Comparison of ENCODE assay signal across 15 cellular contexts in genomic region chr17:61815863-61816523, GRCh38. TPM values are rescaled to one million over a fixed set of nuclear protein-coding genes. Genes with fewer than 3 reads are reported as not detected.
DNase-seq lines count a peak whose midpoint lies in the region; ATAC-seq and TF ChIP-seq lines count a peak whose summit lies in the region.
"Had no signal": no experiment of that assay in that cellular context is flagged by ENCODE, and none has a peak within 500 bp of the region (broad histone marks: within the 10 kb centered on the region; RNA-seq: fewer than 3 reads in every experiment).

No MANE protein-coding gene starts in this region.

- H3K9me3 Mint-ChIP-seq in CD14-positive monocyte (peaks cover 0 to 5% (median 5%) of the 10 kb centered on the region in 7 donors), IgD-negative memory B cell (no peaks in the 10 kb centered on the region)
- H3K9me3 Mint-ChIP-seq: activated T-helper 17 cell treated with anti-CD3 and anti-CD28 coated beads, Interleukin-2, amount 50 U/mL, for 72 hours; central memory CD8-positive, alpha-beta T cell; naive thymus-derived CD4-positive, alpha-beta T cell had no signal

- H3K27ac Mint-ChIP-seq in CD14-positive monocyte (peak overlapping the region in 6 of 7 donors; percentile 26 to 80 (median 74)), IgD-negative memory B cell (peak overlapping the region; percentile 54 to 85 (median 59))
- H3K27ac Mint-ChIP-seq: activated T-helper 17 cell treated with anti-CD3 and anti-CD28 coated beads, Interleukin-2, amount 50 U/mL, for 72 hours; naive thymus-derived CD4-positive, alpha-beta T cell had no signal

- intact Hi-C loops in CD14-positive monocyte (cut with micrococcal nuclease) (no loop called here), cardiac septum (cut with DNase I) (no loop called here), left colon (cut with DNase I, micrococcal nuclease) (no loop called here)

- ATAC-seq in HG03460 (IDR thresholded peaks at IDR 0.05; ENCODE audit: unreplicated experiment) (no peak), HG03521 (IDR thresholded peaks at IDR 0.05; ENCODE audit: unreplicated experiment) (no peak), left colon (no peak)
- ATAC-seq: activated T-helper 17 cell treated with anti-CD3 and anti-CD28 coated beads, Interleukin-2, amount 50 U/mL, for 72 hours; left lung had no signal

- no peak for DNase-seq in CD14-positive monocyte (ENCODE audit: low spot score)
- DNase-seq in NCI-H510A treated with DMSO at 0.1 percent for 48 hours (lab: John Stamatoyannopoulos, UW) = peak; percentile 89
- peak; percentile 10 for DNase-seq in epithelial cell of proximal tubule (ENCODE audit: low read depth)
- DNase-seq in cardiac septum (ENCODE audit: low spot score) = no peak
- DNase-seq in left colon = no peak
- DNase-seq: Caco-2; left lung; naive thymus-derived CD4-positive, alpha-beta T cell; Peyer's patch; substantia nigra had no signal

- peaks cover 19% of the 10 kb centered on the region for H3K4me1 Mint-ChIP-seq in CD14-positive monocyte
- peaks cover 18 to 36% (median 28%) of the 10 kb centered on the region in 3 donors for H3K4me1 Mint-ChIP-seq in IgD-negative memory B cell
- H3K4me1 Mint-ChIP-seq: central memory CD8-positive, alpha-beta T cell had no signal

- no peaks in the 10 kb centered on the region for H3K27me3 Mint-ChIP-seq in CD14-positive monocyte (ENCODE audit: low read depth in 3 of 3)
- H3K27me3 Mint-ChIP-seq in IgD-negative memory B cell = no peaks in the 10 kb centered on the region
- H3K27me3 Mint-ChIP-seq: activated T-helper 17 cell treated with anti-CD3 and anti-CD28 coated beads, Interleukin-2, amount 50 U/mL, for 72 hours; central memory CD8-positive, alpha-beta T cell; naive thymus-derived CD4-positive, alpha-beta T cell had no signal

- H3K4me3 Mint-ChIP-seq in CD14-positive monocyte (peak overlapping the region in 1 of 2 donors; percentile 59), IgD-negative memory B cell (peak overlapping the region; percentile 18 to 90 (median 81))
- H3K4me3 Mint-ChIP-seq: activated T-helper 17 cell treated with anti-CD3 and anti-CD28 coated beads, Interleukin-2, amount 50 U/mL, for 72 hours; central memory CD8-positive, alpha-beta T cell; naive thymus-derived CD4-positive, alpha-beta T cell had no signal

- TF ChIP-seq CTCF in CD14-positive monocyte (IDR thresholded peaks at IDR 0.05) = no peak
- no peak for TF ChIP-seq CTCF in epithelial cell of proximal tubule (conservative IDR thresholded peaks at IDR 0.05; ENCODE audit: low read depth, low read length)

- H3K4me3 ChIP-seq in epithelial cell of proximal tubule (ENCODE audit: low read depth, low read length) = no peak overlapping the region
- H3K4me3 ChIP-seq: left lung, Peyer's patch had no signal

- H3K36me3 Mint-ChIP-seq in CD14-positive monocyte (peaks cover 9 to 16% of the 10 kb centered on the region in 2 donors), IgD-negative memory B cell (peaks cover 10% of the 10 kb centered on the region)

RNA-seq across cellular contexts. Expression of gene BRIP1, which starts 47.3 kb away (rescaled TPM):
- polyA plus RNA-seq in CD14-positive monocyte (under 1 TPM; 0.11 to 0.12 TPM), IgD-negative memory B cell (2.7 TPM)
- total RNA-seq in epithelial cell of proximal tubule (12.6 and 20.8 TPM in 2 replicates), cardiac septum (0.11 TPM), left colon (1 to 10 TPM; 1.9 to 3.3 TPM)

Comparison
In these comparisons a context has a peak if more than half of its experiments do, and no peak if none do; other contexts are left out.
1. DNase-seq: peak in NCI-H510A treated with DMSO at 0.1 percent for 48 hours (single experiment) and epithelial cell of proximal tubule (single experiment); none in CD14-positive monocyte (single experiment), cardiac septum (single experiment) and left colon (0 of 2).